ENCODE assay signal across 1 cellular context in the genomic region with DNA sequence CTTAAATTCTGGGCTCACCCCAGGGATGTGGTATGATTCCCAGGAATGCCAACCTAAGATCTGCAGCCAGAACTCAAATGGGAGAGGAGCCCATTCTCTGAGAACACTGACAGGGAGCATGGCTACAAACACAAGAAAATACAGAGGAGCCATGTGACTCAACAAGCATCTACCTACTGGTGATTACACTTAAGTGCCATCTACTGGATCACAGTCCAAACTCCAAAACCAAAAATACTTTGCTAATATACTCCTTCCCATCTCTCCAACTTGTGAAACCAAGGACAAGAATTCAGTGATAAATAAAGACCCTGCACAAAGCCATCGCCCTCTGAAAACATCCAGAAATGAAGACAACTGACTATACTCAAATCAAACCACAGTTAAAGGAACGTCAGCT.
TF ChIP-seq lines count a peak whose summit lies in the region.

No MANE protein-coding gene starts in this region.

TF ChIP-seq in WTC11, 78 proteins besides CTCF, POLR2A, EP300 and RAD21 (continued from another document):
- TF ChIP-seq ARID4B (CRISPR knock-in tag; IDR thresholded peaks at IDR 0.05; ENCODE audit: borderline replicate concordance): no peak
